8 cellular contexts compared by ENCODE assay signal in the genomic region with DNA sequence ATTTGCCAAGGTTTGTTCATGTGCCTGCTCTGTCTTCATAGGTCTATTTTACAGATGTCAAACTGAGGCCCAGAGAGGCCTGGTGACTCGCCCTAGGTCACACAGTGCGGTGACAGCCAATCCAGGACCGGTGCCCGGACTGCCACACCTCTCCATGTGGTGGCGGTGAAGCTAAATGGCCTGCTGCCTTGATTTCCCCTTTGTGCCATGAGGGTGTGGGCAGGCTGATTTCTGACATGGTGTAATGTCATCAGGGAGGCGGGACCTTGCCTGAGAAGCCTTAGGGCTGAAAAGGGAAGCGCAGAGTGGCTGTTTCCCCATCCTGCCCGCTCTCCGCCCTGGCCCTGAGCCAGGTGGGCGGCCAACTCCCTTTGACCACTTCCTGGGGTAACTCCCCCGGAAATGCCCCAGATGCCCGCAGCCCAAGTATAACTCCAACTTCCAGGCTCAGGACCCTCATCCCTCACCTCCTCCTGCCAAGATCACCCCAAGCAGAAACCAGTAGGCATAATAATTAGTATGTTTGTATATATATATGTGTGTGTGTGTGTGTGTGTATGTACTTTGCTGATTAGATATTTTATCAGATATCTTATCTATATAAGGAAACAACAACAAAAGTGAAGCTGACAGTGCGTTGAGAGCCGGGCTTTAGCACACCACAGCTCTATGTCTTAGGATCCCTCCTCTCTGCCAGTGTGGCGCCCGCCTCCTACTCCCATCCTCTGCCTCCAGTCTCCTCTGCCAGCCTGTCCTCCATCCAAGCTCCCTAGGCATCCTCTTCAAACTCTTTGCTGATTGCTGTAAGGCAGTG.
DNase-seq lines count a peak whose midpoint lies in the region; ATAC-seq and TF ChIP-seq lines count a peak whose summit lies in the region.

No MANE protein-coding gene starts in this region.

- H3K9me3 Mint-ChIP-seq in activated CD8-positive, alpha-beta T cell treated with anti-CD3 and anti-CD28 coated beads for 36 hours, result no peaks in the 10 kb centered on the region
- H3K9me3 Mint-ChIP-seq in Caco-2 (ENCODE audit: unreplicated experiment), result no peaks in the 10 kb centered on the region

- no peaks in the 10 kb centered on the region for H3K27me3 ChIP-seq in tibial artery
- H3K27me3 ChIP-seq in Caco-2 (replicated peaks; ENCODE audit: control insufficient read depth, insufficient read depth, low read length), result no peaks in the 10 kb centered on the region; the same call in 1 of the 2 replicates

- POLR2A ChIA-PET in activated CD8-positive, alpha-beta T cell treated with anti-CD3 and anti-CD28 coated beads for 36 hours (lab: Charles Lee), result interaction anchor here (0.6 to 8.0 kb wide), 6 partner anchors 8 to 168 kb away, joined by 3 to 47 read pairs (median 5); a partner anchor contains a TSS
- POLR2A ChIA-PET in Caco-2 (lab: Charles Lee), result no interaction called here

- TF ChIP-seq CTCF in activated CD8-positive, alpha-beta T cell treated with anti-CD3 and anti-CD28 coated beads for 36 hours (IDR thresholded peaks at IDR 0.05), result no peak
- TF ChIP-seq CTCF in tibial artery (IDR thresholded peaks at IDR 0.05) (no peak), Caco-2 (IDR thresholded peaks at IDR 0.05; ENCODE audit: insufficient read depth in 1 of 2, low read depth in 1 of 2, low read length in 1 of 2, severe bottlenecking in 1 of 2, unreplicated experiment in 1 of 2) (no peak)

- H3K27ac Mint-ChIP-seq in activated CD8-positive, alpha-beta T cell treated with anti-CD3 and anti-CD28 coated beads for 36 hours, result peak overlapping the region; percentile 99
- no peak overlapping the region for H3K27ac Mint-ChIP-seq in Caco-2 (ENCODE audit: unreplicated experiment)

- H3K9me3 ChIP-seq in tibial artery (no peaks in the 10 kb centered on the region), Caco-2 (no peaks in the 10 kb centered on the region)

- CTCF ChIA-PET in activated CD8-positive, alpha-beta T cell treated with anti-CD3 and anti-CD28 coated beads for 36 hours (lab: Charles Lee), result interaction anchor here (1.2 to 13.0 kb wide), 3 partner anchors 10 to 25 kb away, joined by 3 to 118 read pairs (median 5); no protein-coding TSS in a partner anchor
- CTCF ChIA-PET in Caco-2 (lab: Charles Lee), result interaction anchor here (0.6 kb wide), 2 partner anchors 25 to 42 kb away, joined by 3 to 5 read pairs; no protein-coding TSS in a partner anchor

- DNase-seq in activated CD8-positive, alpha-beta T cell treated with anti-CD3 and anti-CD28 coated beads for 36 hours, result peak; percentile 83
- DNase-seq in left cardiac atrium (peak; percentile 71), tibial artery (peak; percentile 72 to 84), Caco-2 (no peak), GM03348 (ENCODE audit: low spot score) (no peak)

- no peaks in the 10 kb centered on the region for H3K4me1 ChIP-seq in tibial artery
- H3K4me1 ChIP-seq in Caco-2, result no peaks in the 10 kb centered on the region

- H3K27me3 Mint-ChIP-seq in activated CD8-positive, alpha-beta T cell treated with anti-CD3 and anti-CD28 coated beads for 36 hours, result no peaks in the 10 kb centered on the region
- peaks cover 6% of the 10 kb centered on the region for H3K27me3 Mint-ChIP-seq in Caco-2 (ENCODE audit: insufficient read depth, unreplicated experiment)

- H3K36me3 Mint-ChIP-seq in activated CD8-positive, alpha-beta T cell treated with anti-CD3 and anti-CD28 coated beads for 36 hours (ENCODE audit: low read depth), result peaks cover 18% of the 10 kb centered on the region
- no peaks in the 10 kb centered on the region for H3K36me3 Mint-ChIP-seq in Caco-2 (ENCODE audit: insufficient read depth, unreplicated experiment)

- peaks cover 96% of the 10 kb centered on the region for H3K4me1 Mint-ChIP-seq in activated CD8-positive, alpha-beta T cell treated with anti-CD3 and anti-CD28 coated beads for 36 hours (ENCODE audit: low read depth)
- H3K4me1 Mint-ChIP-seq in Caco-2 (ENCODE audit: low read depth, unreplicated experiment), result peaks cover 7% of the 10 kb centered on the region

- no peaks in the 10 kb centered on the region for H3K36me3 ChIP-seq in tibial artery
- H3K36me3 ChIP-seq in Caco-2 (ENCODE audit: control insufficient read depth, insufficient read depth, low read length), result no peaks in the 10 kb centered on the region

- intact Hi-C loops in activated CD8-positive, alpha-beta T cell treated with anti-CD3 and anti-CD28 coated beads for 36 hours (cut with micrococcal nuclease), result no loop called here
- intact Hi-C loops in left cardiac atrium (cut with DNase I), result no loop called here
- intact Hi-C loops in tibial artery (cut with DNase I; ENCODE audit: low total_unique reads), result no loop called here
- intact Hi-C loops in Caco-2 (cut with micrococcal nuclease; ENCODE audit: unreplicated experiment), result no loop called here

- H3K4me3 ChIP-seq in GM08714 (ENCODE audit: low read length), result peak overlapping the region; percentile 5; the same call in 1 of the 2 replicates
- no peak overlapping the region for H3K4me3 ChIP-seq in tibial artery
- no peak overlapping the region for H3K4me3 ChIP-seq in Caco-2 (ENCODE audit: low read depth, low read length)

- BruUV-seq in Caco-2 (replicated peaks; lab: Mats Ljungman, UMichigan), result no TSS peak

- peak; percentile 20 for ATAC-seq in HG03196 (IDR thresholded peaks at IDR 0.05; ENCODE audit: unreplicated experiment)
- peak; percentile 8 for ATAC-seq in activated CD8-positive, alpha-beta T cell treated with anti-CD3 and anti-CD28 coated beads for 36 hours
- peak; percentile 32 to 40 for ATAC-seq in left cardiac atrium
- no peak for ATAC-seq in GM18858 (IDR thresholded peaks at IDR 0.05; ENCODE audit: unreplicated experiment)

- peak overlapping the region; percentile 66 for H3K4me3 Mint-ChIP-seq in activated CD8-positive, alpha-beta T cell treated with anti-CD3 and anti-CD28 coated beads for 36 hours
- no peak overlapping the region for H3K4me3 Mint-ChIP-seq in Caco-2 (ENCODE audit: unreplicated experiment)

- H3K27ac ChIP-seq in tibial artery, result no peak overlapping the region

Comparison
In these comparisons a context has a peak if more than half of its experiments do, and no peak if none do; other contexts are left out.
1. DNase-seq: peak in activated CD8-positive, alpha-beta T cell treated with anti-CD3 and anti-CD28 coated beads for 36 hours (single experiment), left cardiac atrium (single experiment) and tibial artery (2 of 2); none in Caco-2 (0 of 2) and GM03348 (single experiment).